9 cellular contexts compared by ENCODE assay signal in the genomic region with DNA sequence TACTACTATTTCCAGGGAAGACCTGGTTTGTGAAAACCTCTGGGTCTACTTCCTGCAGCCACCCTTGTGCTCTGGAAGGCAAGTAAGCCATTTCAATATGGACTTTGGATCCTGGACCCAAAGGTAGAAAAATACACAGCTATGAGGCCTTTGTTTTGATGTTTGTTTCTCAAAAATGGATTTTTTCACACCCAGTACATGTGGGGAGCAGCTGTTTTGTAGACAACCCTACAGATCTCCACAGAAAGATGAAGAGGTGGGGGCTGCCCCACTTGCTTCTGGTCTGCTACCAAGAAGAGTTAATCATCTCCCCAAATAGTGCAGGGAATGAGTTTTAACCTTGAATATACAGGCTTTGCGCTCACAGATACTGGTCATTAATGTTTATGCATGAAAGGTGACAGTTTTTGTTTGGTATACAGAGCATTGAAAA. TPM values are rescaled to one million over a fixed set of nuclear protein-coding genes. Genes with fewer than 3 reads are reported as not detected.
DNase-seq lines count a peak whose midpoint lies in the region; ATAC-seq lines count a peak whose summit lies in the region.
"Had no signal": no experiment of that assay in that cellular context is flagged by ENCODE, and none has a peak within 500 bp of the region (broad histone marks: within the 10 kb centered on the region; RNA-seq: fewer than 3 reads in every experiment).

No MANE protein-coding gene starts in this region.

- H3K4me3 ChIP-seq in GM23248 = no peak overlapping the region

- ATAC-seq in activated naive CD4-positive, alpha-beta T cell treated with anti-CD3 and anti-CD28 coated beads, Interleukin-2, amount 50 U/mL, for 72 hours = peak; percentile 28 to 72
- ATAC-seq in HG03439 (IDR thresholded peaks at IDR 0.05; ENCODE audit: unreplicated experiment) = peak; percentile 56
- ATAC-seq in stimulated activated effector memory CD8-positive, alpha-beta T cell treated with anti-CD3 and anti-CD28 coated beads, Interleukin-12 subunit alpha, Interleukin-12 subunit beta, amount 100 ng/mL, for 72 hours = peak; percentile 87

- no peak overlapping the region for H2AFZ ChIP-seq in GM23248

- H3K4me2 ChIP-seq in GM23248 (ENCODE audit: unreplicated experiment) = no peak overlapping the region

- H3K9me3 ChIP-seq in GM23248 (ENCODE audit: low read depth) = no peaks in the 10 kb centered on the region

- no peak for DNase-seq in activated naive CD4-positive, alpha-beta T cell treated with anti-CD3 and anti-CD28 coated beads, Interleukin-2, amount 50 U/mL, for 72 hours (ENCODE audit: low spot score in 2 of 2)
- no peak for DNase-seq in activated naive CD4-positive, alpha-beta T cell treated with anti-CD3 and anti-CD28 coated beads, Interleukin-2, amount 50 U/mL, for 16 hours
- DNase-seq in GM23248 (no peak), NCI-H2081 (lab: John Stamatoyannopoulos, UW) (no peak), COLO829 (ENCODE audit: low spot score) (no peak), NCI-H2196 treated with DMSO at 0.1 percent for 48 hours (lab: John Stamatoyannopoulos, UW; ENCODE audit: unreplicated experiment) (no peak)
- no peak for DNase-seq in stimulated activated effector memory CD8-positive, alpha-beta T cell treated with anti-CD3 and anti-CD28 coated beads, Interleukin-12 subunit alpha, Interleukin-12 subunit beta, amount 100 ng/mL, for 72 hours (ENCODE audit: low spot score in 2 of 2)
- DNase-seq: stimulated activated CD4-positive, alpha-beta T cell treated with anti-CD3 and anti-CD28 coated beads, Interleukin-2, amount 100 ng/mL, for 24 hours had no signal

- in situ Hi-C loops in GM23248 (cut with MboI) = no loop called here

- peak overlapping the region; percentile 51 for H3K27ac ChIP-seq in GM23248

- H3F3A ChIP-seq in GM23248 (ENCODE audit: insufficient read depth) = peaks cover 50% of the 10 kb centered on the region

- H3K9me2 ChIP-seq in GM23248 (ENCODE audit: insufficient read depth) = no peaks in the 10 kb centered on the region

- no peaks in the 10 kb centered on the region for H3K36me3 Mint-ChIP-seq in activated naive CD4-positive, alpha-beta T cell treated with anti-CD3 and anti-CD28 coated beads, Interleukin-2, amount 50 U/mL, for 72 hours
- no peaks in the 10 kb centered on the region for H3K36me3 Mint-ChIP-seq in stimulated activated effector memory CD8-positive, alpha-beta T cell treated with anti-CD3 and anti-CD28 coated beads, Interleukin-12 subunit alpha, Interleukin-12 subunit beta, amount 100 ng/mL, for 72 hours

- no peak overlapping the region for H3K9ac ChIP-seq in GM23248

- peaks cover 38% of the 10 kb centered on the region for H3K4me1 ChIP-seq in GM23248 (ENCODE audit: insufficient read depth)

- H3K9me3 Mint-ChIP-seq in activated naive CD4-positive, alpha-beta T cell treated with anti-CD3 and anti-CD28 coated beads, Interleukin-2, amount 50 U/mL, for 72 hours = peaks cover 0 to 7% of the 10 kb centered on the region in 2 donors
- H3K9me3 Mint-ChIP-seq in stimulated activated effector memory CD8-positive, alpha-beta T cell treated with anti-CD3 and anti-CD28 coated beads, Interleukin-12 subunit alpha, Interleukin-12 subunit beta, amount 100 ng/mL, for 72 hours = no peaks in the 10 kb centered on the region

- H4K20me1 ChIP-seq in GM23248 (ENCODE audit: insufficient read depth) = no peaks in the 10 kb centered on the region

- no peak overlapping the region for H3K4me3 Mint-ChIP-seq in stimulated activated effector memory CD8-positive, alpha-beta T cell treated with anti-CD3 and anti-CD28 coated beads, Interleukin-12 subunit alpha, Interleukin-12 subunit beta, amount 100 ng/mL, for 72 hours

- H3K4me1 Mint-ChIP-seq in stimulated activated effector memory CD8-positive, alpha-beta T cell treated with anti-CD3 and anti-CD28 coated beads, Interleukin-12 subunit alpha, Interleukin-12 subunit beta, amount 100 ng/mL, for 72 hours = no peaks in the 10 kb centered on the region

- H3K79me2 ChIP-seq in GM23248 (ENCODE audit: insufficient read depth) = no peaks in the 10 kb centered on the region

- 100% methylated on average over 1 of the region's 1 CpG for WGBS in GM23248 (ENCODE audit: low coverage in 1 of 2, low lambda C conversion rate in 2 of 2, missing lambda C conversion rate in 2 of 2), 2 experiments

- H3K27ac Mint-ChIP-seq in activated naive CD4-positive, alpha-beta T cell treated with anti-CD3 and anti-CD28 coated beads, Interleukin-2, amount 50 U/mL, for 72 hours = no peak overlapping the region
- H3K27ac Mint-ChIP-seq in stimulated activated effector memory CD8-positive, alpha-beta T cell treated with anti-CD3 and anti-CD28 coated beads, Interleukin-12 subunit alpha, Interleukin-12 subunit beta, amount 100 ng/mL, for 72 hours = no peak overlapping the region

- no peaks in the 10 kb centered on the region for H3K36me3 ChIP-seq in GM23248 (ENCODE audit: low read depth)

- no peaks in the 10 kb centered on the region for H3K27me3 ChIP-seq in GM23248 (replicated peaks; ENCODE audit: insufficient read depth)

RNA-seq across cellular contexts. Expression of a gene that starts 29.2 kb away (rescaled TPM):
- 10 to 100 TPM; 16.2 to 19.2 TPM for total RNA-seq in activated naive CD4-positive, alpha-beta T cell treated with anti-CD3 and anti-CD28 coated beads, Interleukin-2, amount 50 U/mL, for 72 hours
- 41.6 and 45.2 TPM in 2 replicates for total RNA-seq in GM23248 (2014; rRNA removed; shearing (Covaris generic))
- polyA plus RNA-seq in GM23248 (2016; fragmentation: Nextera tagmentation; extraction: Ambion mirVana) = 39.1 and 40.3 TPM in 2 replicates
